ENCODE assay signal across 1 cellular context in the genomic region with DNA sequence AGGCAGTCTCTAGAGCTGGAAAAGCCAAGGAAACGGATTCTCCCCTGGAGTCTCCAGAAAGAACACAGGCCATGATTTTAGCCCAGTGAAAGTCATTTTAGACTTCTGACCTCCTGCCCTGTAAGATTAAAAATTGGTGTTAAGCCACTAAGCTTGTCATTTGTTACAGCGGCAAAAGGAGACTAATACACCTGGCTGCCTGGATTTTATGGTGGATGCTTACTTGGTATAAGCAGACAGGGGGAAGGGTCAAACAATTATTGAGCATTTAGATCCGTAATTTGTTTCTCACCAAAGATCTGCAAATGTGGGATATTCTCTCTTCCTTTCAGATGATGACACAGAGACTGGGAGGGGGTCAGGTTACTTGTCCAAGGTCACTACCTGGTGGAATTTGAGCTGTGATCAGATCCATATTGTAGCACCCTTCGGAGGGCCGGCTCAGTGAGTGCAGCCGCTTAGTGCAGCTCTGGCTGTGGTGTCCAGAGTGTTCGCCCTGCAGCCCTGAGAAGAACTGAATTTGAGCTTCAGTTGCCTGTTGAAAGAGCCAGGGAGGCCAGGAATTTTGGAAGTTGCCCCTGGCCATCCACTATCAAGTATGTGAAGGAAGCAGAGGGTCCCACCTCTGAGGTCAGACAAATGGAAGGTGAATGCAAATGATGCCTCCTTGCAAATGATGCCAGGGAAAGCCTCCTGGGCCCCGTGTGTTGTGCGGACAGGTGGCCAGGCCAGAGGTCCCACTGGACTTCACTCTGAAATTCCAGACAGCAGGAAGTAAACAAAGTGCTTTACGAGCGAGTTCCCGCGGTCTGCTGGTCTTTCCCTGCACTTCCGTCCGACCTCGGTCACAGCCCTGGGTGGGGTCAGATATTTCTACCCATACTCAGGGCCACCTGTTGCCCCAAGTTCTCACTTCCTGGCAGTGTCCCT.
TF ChIP-seq lines count a peak whose summit lies in the region.

No MANE protein-coding gene starts in this region.

TF ChIP-seq in HepG2, 621 proteins besides CTCF, POLR2A, EP300 and RAD21 (continued from another document and continues in another):
- TF ChIP-seq, protein P1, sequence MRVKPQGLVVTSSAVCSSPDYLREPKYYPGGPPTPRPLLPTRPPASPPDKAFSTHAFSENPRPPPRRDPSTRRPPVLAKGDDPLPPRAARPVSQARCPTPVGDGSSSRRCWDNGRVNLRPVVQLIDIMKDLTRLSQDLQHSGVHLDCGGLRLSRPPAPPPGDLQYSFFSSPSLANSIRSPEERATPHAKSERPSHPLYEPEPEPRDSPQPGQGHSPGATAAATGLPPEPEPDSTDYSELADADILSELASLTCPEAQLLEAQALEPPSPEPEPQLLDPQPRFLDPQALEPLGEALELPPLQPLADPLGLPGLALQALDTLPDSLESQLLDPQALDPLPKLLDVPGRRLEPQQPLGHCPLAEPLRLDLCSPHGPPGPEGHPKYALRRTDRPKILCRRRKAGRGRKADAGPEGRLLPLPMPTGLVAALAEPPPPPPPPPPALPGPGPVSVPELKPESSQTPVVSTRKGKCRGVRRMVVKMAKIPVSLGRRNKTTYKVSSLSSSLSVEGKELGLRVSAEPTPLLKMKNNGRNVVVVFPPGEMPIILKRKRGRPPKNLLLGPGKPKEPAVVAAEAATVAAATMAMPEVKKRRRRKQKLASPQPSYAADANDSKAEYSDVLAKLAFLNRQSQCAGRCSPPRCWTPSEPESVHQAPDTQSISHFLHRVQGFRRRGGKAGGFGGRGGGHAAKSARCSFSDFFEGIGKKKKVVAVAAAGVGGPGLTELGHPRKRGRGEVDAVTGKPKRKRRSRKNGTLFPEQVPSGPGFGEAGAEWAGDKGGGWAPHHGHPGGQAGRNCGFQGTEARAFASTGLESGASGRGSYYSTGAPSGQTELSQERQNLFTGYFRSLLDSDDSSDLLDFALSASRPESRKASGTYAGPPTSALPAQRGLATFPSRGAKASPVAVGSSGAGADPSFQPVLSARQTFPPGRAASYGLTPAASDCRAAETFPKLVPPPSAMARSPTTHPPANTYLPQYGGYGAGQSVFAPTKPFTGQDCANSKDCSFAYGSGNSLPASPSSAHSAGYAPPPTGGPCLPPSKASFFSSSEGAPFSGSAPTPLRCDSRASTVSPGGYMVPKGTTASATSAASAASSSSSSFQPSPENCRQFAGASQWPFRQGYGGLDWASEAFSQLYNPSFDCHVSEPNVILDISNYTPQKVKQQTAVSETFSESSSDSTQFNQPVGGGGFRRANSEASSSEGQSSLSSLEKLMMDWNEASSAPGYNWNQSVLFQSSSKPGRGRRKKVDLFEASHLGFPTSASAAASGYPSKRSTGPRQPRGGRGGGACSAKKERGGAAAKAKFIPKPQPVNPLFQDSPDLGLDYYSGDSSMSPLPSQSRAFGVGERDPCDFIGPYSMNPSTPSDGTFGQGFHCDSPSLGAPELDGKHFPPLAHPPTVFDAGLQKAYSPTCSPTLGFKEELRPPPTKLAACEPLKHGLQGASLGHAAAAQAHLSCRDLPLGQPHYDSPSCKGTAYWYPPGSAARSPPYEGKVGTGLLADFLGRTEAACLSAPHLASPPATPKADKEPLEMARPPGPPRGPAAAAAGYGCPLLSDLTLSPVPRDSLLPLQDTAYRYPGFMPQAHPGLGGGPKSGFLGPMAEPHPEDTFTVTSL (CRISPR knock-in tag; IDR thresholded peaks at IDR 0.05; ENCODE audit: borderline replicate concordance), result peak; percentile 71; the same call in 1 of the 2 replicates
- no peak for TF ChIP-seq ZNF20 (CRISPR knock-in tag; IDR thresholded peaks at IDR 0.05)
- no peak for TF ChIP-seq ZFP36 (IDR thresholded peaks at IDR 0.05; ENCODE audit: borderline replicate concordance, low read depth, low read length, partially characterized antibody)
- TF ChIP-seq, protein P2, sequence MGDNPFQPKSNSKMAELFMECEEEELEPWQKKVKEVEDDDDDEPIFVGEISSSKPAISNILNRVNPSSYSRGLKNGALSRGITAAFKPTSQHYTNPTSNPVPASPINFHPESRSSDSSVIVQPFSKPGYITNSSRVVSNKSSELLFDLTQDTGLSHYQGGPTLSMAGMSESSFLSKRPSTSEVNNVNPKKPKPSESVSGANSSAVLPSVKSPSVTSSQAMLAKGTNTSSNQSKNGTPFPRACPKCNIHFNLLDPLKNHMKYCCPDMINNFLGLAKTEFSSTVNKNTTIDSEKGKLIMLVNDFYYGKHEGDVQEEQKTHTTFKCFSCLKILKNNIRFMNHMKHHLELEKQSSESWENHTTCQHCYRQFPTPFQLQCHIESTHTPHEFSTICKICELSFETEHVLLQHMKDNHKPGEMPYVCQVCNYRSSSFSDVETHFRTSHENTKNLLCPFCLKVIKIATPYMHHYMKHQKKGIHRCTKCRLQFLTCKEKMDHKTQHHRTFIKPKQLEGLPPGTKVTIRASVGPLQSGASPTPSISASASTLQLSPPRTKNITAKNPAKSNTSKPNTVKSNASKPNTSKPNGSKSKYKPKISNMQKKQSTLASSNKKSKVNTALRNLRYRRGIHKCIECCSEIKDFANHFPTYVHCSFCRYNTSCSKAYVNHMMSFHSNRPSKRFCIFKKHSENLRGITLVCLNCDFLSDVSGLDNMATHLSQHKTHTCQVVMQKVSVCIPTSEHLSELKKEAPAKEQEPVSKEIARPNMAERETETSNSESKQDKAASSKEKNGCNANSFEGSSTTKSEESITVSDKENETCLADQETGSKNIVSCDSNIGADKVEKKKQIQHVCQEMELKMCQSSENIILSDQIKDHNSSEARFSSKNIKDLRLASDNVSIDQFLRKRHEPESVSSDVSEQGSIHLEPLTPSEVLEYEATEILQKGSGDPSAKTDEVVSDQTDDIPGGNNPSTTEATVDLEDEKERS (CRISPR knock-in tag; IDR thresholded peaks at IDR 0.05), result no peak; the same call in 1 of the 2 replicates
- TF ChIP-seq ATF1 (CRISPR knock-in tag; IDR thresholded peaks at IDR 0.05), result no peak
- peak; percentile 82; the same call in 1 of the 2 replicates for TF ChIP-seq ZBTB20 (CRISPR knock-in tag; IDR thresholded peaks at IDR 0.05; ENCODE audit: borderline replicate concordance, low read depth)
- TF ChIP-seq, protein P3, sequence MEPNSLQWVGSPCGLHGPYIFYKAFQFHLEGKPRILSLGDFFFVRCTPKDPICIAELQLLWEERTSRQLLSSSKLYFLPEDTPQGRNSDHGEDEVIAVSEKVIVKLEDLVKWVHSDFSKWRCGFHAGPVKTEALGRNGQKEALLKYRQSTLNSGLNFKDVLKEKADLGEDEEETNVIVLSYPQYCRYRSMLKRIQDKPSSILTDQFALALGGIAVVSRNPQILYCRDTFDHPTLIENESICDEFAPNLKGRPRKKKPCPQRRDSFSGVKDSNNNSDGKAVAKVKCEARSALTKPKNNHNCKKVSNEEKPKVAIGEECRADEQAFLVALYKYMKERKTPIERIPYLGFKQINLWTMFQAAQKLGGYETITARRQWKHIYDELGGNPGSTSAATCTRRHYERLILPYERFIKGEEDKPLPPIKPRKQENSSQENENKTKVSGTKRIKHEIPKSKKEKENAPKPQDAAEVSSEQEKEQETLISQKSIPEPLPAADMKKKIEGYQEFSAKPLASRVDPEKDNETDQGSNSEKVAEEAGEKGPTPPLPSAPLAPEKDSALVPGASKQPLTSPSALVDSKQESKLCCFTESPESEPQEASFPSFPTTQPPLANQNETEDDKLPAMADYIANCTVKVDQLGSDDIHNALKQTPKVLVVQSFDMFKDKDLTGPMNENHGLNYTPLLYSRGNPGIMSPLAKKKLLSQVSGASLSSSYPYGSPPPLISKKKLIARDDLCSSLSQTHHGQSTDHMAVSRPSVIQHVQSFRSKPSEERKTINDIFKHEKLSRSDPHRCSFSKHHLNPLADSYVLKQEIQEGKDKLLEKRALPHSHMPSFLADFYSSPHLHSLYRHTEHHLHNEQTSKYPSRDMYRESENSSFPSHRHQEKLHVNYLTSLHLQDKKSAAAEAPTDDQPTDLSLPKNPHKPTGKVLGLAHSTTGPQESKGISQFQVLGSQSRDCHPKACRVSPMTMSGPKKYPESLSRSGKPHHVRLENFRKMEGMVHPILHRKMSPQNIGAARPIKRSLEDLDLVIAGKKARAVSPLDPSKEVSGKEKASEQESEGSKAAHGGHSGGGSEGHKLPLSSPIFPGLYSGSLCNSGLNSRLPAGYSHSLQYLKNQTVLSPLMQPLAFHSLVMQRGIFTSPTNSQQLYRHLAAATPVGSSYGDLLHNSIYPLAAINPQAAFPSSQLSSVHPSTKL (CRISPR knock-in tag; IDR thresholded peaks at IDR 0.05), result peak; percentile 93
- TF ChIP-seq, protein P4, sequence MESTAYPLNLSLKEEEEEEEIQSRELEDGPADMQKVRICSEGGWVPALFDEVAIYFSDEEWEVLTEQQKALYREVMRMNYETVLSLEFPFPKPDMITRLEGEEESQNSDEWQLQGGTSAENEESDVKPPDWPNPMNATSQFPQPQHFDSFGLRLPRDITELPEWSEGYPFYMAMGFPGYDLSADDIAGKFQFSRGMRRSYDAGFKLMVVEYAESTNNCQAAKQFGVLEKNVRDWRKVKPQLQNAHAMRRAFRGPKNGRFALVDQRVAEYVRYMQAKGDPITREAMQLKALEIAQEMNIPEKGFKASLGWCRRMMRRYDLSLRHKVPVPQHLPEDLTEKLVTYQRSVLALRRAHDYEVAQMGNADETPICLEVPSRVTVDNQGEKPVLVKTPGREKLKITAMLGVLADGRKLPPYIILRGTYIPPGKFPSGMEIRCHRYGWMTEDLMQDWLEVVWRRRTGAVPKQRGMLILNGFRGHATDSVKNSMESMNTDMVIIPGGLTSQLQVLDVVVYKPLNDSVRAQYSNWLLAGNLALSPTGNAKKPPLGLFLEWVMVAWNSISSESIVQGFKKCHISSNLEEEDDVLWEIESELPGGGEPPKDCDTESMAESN (CRISPR knock-in tag; conservative IDR thresholded peaks at IDR 0.05), result 0 out of 2 replicates have a peak, but pooled peaks have one; percentile 25
- no peak for TF ChIP-seq NONO (IDR thresholded peaks at IDR 0.05)
- TF ChIP-seq NONO (CRISPR knock-in tag; conservative IDR thresholded peaks at IDR 0.05), result no peak; the same call in 1 of the 2 replicates
- peak; percentile 28; the same call in 1 of the 2 replicates for TF ChIP-seq PHF8 (CRISPR knock-in tag; IDR thresholded peaks at IDR 0.05)
- TF ChIP-seq ZNF230 (CRISPR knock-in tag; IDR thresholded peaks at IDR 0.05), result no peak
- no peak for TF ChIP-seq KLF11 (CRISPR knock-in tag; IDR thresholded peaks at IDR 0.05)
- no peak; the same call in 1 of the 2 replicates for TF ChIP-seq ZNF619 (CRISPR knock-in tag; IDR thresholded peaks at IDR 0.05)
- peak; percentile 77; the same call in 1 of the 2 replicates for TF ChIP-seq NR2F2 (IDR thresholded peaks at IDR 0.05; ENCODE audit: borderline replicate concordance, low read depth)
- no peak for TF ChIP-seq ZBTB21 (CRISPR knock-in tag; IDR thresholded peaks at IDR 0.05)
- TF ChIP-seq ZNF317 (CRISPR knock-in tag; IDR thresholded peaks at IDR 0.05), result peak; percentile 39; the same call in 1 of the 2 replicates
- peak; percentile 79; the same call in 1 of the 2 replicates for TF ChIP-seq ZNF543 (CRISPR knock-in tag; IDR thresholded peaks at IDR 0.05)
- TF ChIP-seq CEBPG (CRISPR knock-in tag; IDR thresholded peaks at IDR 0.05), result peak; percentile 43
- no peak for TF ChIP-seq PLRG1 (conservative IDR thresholded peaks at IDR 0.05)
- peak; percentile 93 for TF ChIP-seq SIX4 (CRISPR knock-in tag; IDR thresholded peaks at IDR 0.05)
- TF ChIP-seq, protein P5, sequence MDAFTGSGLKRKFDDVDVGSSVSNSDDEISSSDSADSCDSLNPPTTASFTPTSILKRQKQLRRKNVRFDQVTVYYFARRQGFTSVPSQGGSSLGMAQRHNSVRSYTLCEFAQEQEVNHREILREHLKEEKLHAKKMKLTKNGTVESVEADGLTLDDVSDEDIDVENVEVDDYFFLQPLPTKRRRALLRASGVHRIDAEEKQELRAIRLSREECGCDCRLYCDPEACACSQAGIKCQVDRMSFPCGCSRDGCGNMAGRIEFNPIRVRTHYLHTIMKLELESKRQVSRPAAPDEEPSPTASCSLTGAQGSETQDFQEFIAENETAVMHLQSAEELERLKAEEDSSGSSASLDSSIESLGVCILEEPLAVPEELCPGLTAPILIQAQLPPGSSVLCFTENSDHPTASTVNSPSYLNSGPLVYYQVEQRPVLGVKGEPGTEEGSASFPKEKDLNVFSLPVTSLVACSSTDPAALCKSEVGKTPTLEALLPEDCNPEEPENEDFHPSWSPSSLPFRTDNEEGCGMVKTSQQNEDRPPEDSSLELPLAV (CRISPR knock-in tag; conservative IDR thresholded peaks at IDR 0.05; ENCODE audit: low read depth), result no peak
- TF ChIP-seq ZNF749 (CRISPR knock-in tag; IDR thresholded peaks at IDR 0.05; ENCODE audit: borderline replicate concordance), result no peak
- no peak for TF ChIP-seq ZNF781 (CRISPR knock-in tag; IDR thresholded peaks at IDR 0.05; ENCODE audit: borderline replicate concordance, not compliant biosample characterization)
- peak; percentile 57; the same call in 1 of the 2 replicates for TF ChIP-seq POLR2G (IDR thresholded peaks at IDR 0.05; ENCODE audit: low read depth, low read length)
- peak; percentile 87 for TF ChIP-seq SPEN (CRISPR knock-in tag; IDR thresholded peaks at IDR 0.05; ENCODE audit: low read depth)
- TF ChIP-seq ZKSCAN5 (CRISPR knock-in tag; IDR thresholded peaks at IDR 0.05), result peak; percentile 86; the same call in 1 of the 2 replicates
- TF ChIP-seq ZKSCAN1 (IDR thresholded peaks at IDR 0.05; ENCODE audit: low read length), result no peak
- TF ChIP-seq, protein P6, sequence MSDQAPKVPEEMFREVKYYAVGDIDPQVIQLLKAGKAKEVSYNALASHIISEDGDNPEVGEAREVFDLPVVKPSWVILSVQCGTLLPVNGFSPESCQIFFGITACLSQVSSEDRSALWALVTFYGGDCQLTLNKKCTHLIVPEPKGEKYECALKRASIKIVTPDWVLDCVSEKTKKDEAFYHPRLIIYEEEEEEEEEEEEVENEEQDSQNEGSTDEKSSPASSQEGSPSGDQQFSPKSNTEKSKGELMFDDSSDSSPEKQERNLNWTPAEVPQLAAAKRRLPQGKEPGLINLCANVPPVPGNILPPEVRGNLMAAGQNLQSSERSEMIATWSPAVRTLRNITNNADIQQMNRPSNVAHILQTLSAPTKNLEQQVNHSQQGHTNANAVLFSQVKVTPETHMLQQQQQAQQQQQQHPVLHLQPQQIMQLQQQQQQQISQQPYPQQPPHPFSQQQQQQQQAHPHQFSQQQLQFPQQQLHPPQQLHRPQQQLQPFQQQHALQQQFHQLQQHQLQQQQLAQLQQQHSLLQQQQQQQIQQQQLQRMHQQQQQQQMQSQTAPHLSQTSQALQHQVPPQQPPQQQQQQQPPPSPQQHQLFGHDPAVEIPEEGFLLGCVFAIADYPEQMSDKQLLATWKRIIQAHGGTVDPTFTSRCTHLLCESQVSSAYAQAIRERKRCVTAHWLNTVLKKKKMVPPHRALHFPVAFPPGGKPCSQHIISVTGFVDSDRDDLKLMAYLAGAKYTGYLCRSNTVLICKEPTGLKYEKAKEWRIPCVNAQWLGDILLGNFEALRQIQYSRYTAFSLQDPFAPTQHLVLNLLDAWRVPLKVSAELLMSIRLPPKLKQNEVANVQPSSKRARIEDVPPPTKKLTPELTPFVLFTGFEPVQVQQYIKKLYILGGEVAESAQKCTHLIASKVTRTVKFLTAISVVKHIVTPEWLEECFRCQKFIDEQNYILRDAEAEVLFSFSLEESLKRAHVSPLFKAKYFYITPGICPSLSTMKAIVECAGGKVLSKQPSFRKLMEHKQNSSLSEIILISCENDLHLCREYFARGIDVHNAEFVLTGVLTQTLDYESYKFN (CRISPR knock-in tag; conservative IDR thresholded peaks at IDR 0.05), result peak; percentile 92
- TF ChIP-seq, protein P7, sequence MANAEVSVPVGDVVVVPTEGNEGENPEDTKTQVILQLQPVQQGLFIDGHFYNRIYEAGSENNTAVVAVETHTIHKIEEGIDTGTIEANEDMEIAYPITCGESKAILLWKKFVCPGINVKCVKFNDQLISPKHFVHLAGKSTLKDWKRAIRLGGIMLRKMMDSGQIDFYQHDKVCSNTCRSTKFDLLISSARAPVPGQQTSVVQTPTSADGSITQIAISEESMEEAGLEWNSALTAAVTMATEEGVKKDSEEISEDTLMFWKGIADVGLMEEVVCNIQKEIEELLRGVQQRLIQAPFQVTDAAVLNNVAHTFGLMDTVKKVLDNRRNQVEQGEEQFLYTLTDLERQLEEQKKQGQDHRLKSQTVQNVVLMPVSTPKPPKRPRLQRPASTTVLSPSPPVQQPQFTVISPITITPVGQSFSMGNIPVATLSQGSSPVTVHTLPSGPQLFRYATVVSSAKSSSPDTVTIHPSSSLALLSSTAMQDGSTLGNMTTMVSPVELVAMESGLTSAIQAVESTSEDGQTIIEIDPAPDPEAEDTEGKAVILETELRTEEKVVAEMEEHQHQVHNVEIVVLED (CRISPR knock-in tag; IDR thresholded peaks at IDR 0.05; ENCODE audit: borderline replicate concordance), result peak; percentile 42; the same call in 1 of the 2 replicates
